Comparison of ENCODE assay signal across 18 cellular contexts in the genomic region with DNA sequence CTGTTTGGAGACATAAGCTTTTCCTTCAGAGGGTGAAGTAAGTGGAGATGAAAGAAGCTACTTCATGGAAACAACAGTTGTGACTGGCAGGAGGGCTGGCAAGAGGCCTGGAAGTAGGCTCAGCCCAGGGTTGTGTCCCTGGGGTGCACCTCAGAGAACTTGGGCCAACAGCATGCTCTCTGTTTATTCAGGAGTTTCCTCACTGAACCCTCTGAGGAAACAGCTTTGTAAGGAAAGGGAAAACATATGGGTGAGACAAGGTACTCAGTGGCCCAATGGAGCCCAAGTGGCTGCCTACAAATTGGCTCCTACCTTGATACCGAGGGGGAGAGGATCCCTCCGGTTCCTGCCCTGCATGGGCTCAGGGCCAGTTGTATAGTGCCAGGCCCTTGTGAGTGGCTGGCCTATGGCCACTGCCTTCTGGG.
DNase-seq lines count a peak whose midpoint lies in the region; ATAC-seq and TF ChIP-seq lines count a peak whose summit lies in the region.
"Had no signal": no experiment of that assay in that cellular context is flagged by ENCODE, and none has a peak within 500 bp of the region (broad histone marks: within the 10 kb centered on the region; RNA-seq: fewer than 3 reads in every experiment).

No MANE protein-coding gene starts in this region.

- peaks cover 6% of the 10 kb centered on the region for H3K27me3 Mint-ChIP-seq in endothelial cell (ENCODE audit: unreplicated experiment)

- H3K9me3 ChIP-seq in left lung, result no peaks in the 10 kb centered on the region
- no peaks in the 10 kb centered on the region for H3K9me3 ChIP-seq in stomach
- no peaks in the 10 kb centered on the region for H3K9me3 ChIP-seq in HAP-1

- peak overlapping the region; percentile 36 for H3K27ac Mint-ChIP-seq in endothelial cell (ENCODE audit: unreplicated experiment)
- H3K27ac Mint-ChIP-seq: naive B cell had no signal

- H3K27me3 ChIP-seq in left lung (no peaks in the 10 kb centered on the region), stomach (no peaks in the 10 kb centered on the region), HAP-1 (ENCODE audit: low read depth) (no peaks in the 10 kb centered on the region)

- no peak for TF ChIP-seq EP300 in stomach (IDR thresholded peaks at IDR 0.05)

- peak; percentile 23 for ATAC-seq in left lung

- peaks cover 3% of the 10 kb centered on the region for H3K36me3 Mint-ChIP-seq in endothelial cell (ENCODE audit: low read depth, unreplicated experiment)
- H3K36me3 Mint-ChIP-seq: naive B cell had no signal

- intact Hi-C loops in left lung (cut with DNase I), result no loop called here
- intact Hi-C loops in stomach (cut with DNase I; ENCODE audit: low total_unique reads), result no loop called here

- WGBS in stomach, 5 donors, result 25 to 74% (median 46%) methylated on average over 2 of the region's 2 CpGs

- H3K4me3 Mint-ChIP-seq in endothelial cell (ENCODE audit: unreplicated experiment), result no peak overlapping the region
- H3K4me3 Mint-ChIP-seq: naive B cell had no signal

- DNase-seq in NCI-H2171 (lab: John Stamatoyannopoulos, UW), result peak; percentile 71
- no peak for DNase-seq in endothelial cell (ENCODE audit: low spot score)
- DNase-seq in left lung, result no peak
- DNase-seq in stomach, result peak; percentile 68
- no peak for DNase-seq in GM20000 (ENCODE audit: low spot score)
- DNase-seq in HAP-1 (ENCODE audit: low spot score in 2 of 2), result no peak
- DNase-seq in NCI-H2081 (lab: John Stamatoyannopoulos, UW), result no peak
- no peak for DNase-seq in DMS53 (lab: John Stamatoyannopoulos, UW)
- DNase-seq: activated CD4-positive, alpha-beta T cell treated with anti-CD3 and anti-CD28 coated beads, Interleukin-2, amount 50 U/mL, for 4 hours; activated T-cell treated with anti-CD3 and anti-CD28 coated beads, Interleukin-2, amount 50 U/mL, for 48 hours; cerebellar nuclear complex; GM23248; Karpas-422; kidney glomerular epithelial cell; naive B cell; NCI-H1436; OCI-M1; stimulated activated CD4-positive, alpha-beta T cell treated with anti-CD3 and anti-CD28 coated beads, Interleukin-15, amount 100 ng/mL, for 24 hours had no signal

- H3K27ac ChIP-seq in left lung (peak overlapping the region in 1 of 2 donors; percentile 48), stomach (peak overlapping the region in 4 of 5 donors; percentile 7 to 51 (median 28))
- H3K27ac ChIP-seq: GM23248 had no signal

- H3K4me1 ChIP-seq in left lung, result no peaks in the 10 kb centered on the region
- peaks cover 0 to 5% (median 2%) of the 10 kb centered on the region in 4 donors for H3K4me1 ChIP-seq in stomach
- no peaks in the 10 kb centered on the region for H3K4me1 ChIP-seq in HAP-1

- no peak for TF ChIP-seq CTCF in endothelial cell (IDR thresholded peaks at IDR 0.05; ENCODE audit: unreplicated experiment)
- TF ChIP-seq CTCF in left lung (IDR thresholded peaks at IDR 0.05), result no peak
- TF ChIP-seq CTCF in stomach (IDR thresholded peaks at IDR 0.05), result no peak
- no peak for TF ChIP-seq CTCF in GM20000 (IDR thresholded peaks at IDR 0.05; ENCODE audit: extremely low read depth, missing control alignments)

- H3K4me3 ChIP-seq in left lung, result no peak overlapping the region
- no peak overlapping the region for H3K4me3 ChIP-seq in stomach
- H3K4me3 ChIP-seq in HAP-1, result no peak overlapping the region
- H3K4me3 ChIP-seq: GM23248 had no signal

- H3K4me1 Mint-ChIP-seq in endothelial cell (ENCODE audit: unreplicated experiment), result peaks cover 26% of the 10 kb centered on the region
- H3K4me1 Mint-ChIP-seq: naive B cell had no signal

- H3K36me3 ChIP-seq in left lung, result no peaks in the 10 kb centered on the region
- no peaks in the 10 kb centered on the region for H3K36me3 ChIP-seq in stomach
- no peaks in the 10 kb centered on the region for H3K36me3 ChIP-seq in HAP-1 (replicated peaks)

- H3K9me3 Mint-ChIP-seq in endothelial cell (ENCODE audit: unreplicated experiment), result no peaks in the 10 kb centered on the region

- in situ Hi-C loops in HAP-1 (cut with MboI; ENCODE audit: low sequenced_read_pairs), result no loop called here

- no peak for TF ChIP-seq POLR2A in stomach (IDR thresholded peaks at IDR 0.05)

Comparison
In these comparisons a context has a peak if more than half of its experiments do, and no peak if none do; other contexts are left out.
1. DNase-seq: peak in NCI-H2171 (single experiment) and stomach (single experiment); none in endothelial cell (single experiment), left lung (0 of 2), GM20000 (single experiment), HAP-1 (0 of 2), NCI-H2081 (0 of 2) and DMS53 (single experiment).